ENCODE assay signal across 19 cellular contexts in the genomic region with DNA sequence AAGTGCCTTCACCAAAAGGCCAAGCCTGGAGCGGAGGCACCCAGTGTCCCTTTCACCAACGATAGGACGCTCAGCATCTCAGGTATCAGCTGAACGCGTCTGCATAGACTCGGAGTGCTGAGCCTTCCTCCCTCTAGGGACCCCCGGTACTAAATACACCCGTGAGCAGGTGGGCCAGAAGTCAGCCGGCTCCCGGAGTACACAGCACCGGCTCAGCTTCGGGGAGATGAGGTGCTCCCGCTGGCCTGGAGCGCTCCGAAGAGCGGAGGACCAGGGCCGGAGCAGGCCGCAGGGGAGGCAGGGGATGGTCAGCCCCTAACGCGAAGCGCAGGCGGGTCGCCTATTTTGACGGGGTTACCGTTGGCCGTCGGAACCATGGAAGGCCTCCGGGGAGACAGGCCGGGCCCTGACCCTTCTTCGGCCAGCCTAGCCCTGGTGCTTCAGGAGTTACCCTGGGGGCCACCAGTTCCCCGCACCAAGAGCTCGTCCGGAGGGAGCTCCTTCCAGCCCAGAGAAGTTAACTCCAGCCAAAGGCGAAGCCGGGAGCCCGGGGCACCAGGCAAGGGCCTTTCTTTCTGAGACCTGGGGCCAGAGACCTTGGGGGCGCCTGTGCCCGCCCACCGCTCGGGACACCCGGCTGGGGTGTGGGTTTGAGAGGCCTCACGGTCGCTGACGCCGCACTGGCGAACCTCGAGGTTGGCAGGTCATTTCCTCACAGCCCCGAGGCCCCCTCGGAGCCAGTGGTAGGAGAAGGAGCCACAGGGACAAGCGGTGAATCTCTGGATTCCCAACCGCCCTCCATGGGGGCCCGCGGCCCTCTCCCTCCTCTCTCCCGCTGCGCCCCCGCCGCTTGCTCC. TPM values are rescaled to one million over a fixed set of nuclear protein-coding genes. Genes with fewer than 3 reads are reported as not detected.
DNase-seq lines count a peak whose midpoint lies in the region; ATAC-seq and TF ChIP-seq lines count a peak whose summit lies in the region.
"Had no signal": no experiment of that assay in that cellular context is flagged by ENCODE, and none has a peak within 500 bp of the region (broad histone marks: within the 10 kb centered on the region; RNA-seq: fewer than 3 reads in every experiment).

No MANE protein-coding gene starts in this region.

- H3K27me3 ChIP-seq in HUES64 (ENCODE audit: insufficient read depth, low read length) (peaks cover 98% of the 10 kb centered on the region), breast epithelium (peaks cover 6 to 86% of the 10 kb centered on the region in 2 donors), iPS-18a (ENCODE audit: control insufficient read depth, insufficient read depth, low read length) (peaks cover 99% of the 10 kb centered on the region), spleen (replicated peaks in 1 of 7) (peaks cover 0 to 100% (median 90%) of the 10 kb centered on the region in 7 donors)
- H3K27me3 ChIP-seq: ovary had no signal

- DNase-seq in breast epithelium (ENCODE audit: low spot score in 2 of 2) (no peak), spleen (peak; percentile 51), NAMALWA (ENCODE audit: low spot score) (no peak), ecto neural progenitor cell (ENCODE audit: low spot score) (no peak)
- DNase-seq: activated CD8-positive, alpha-beta T cell treated with anti-CD3 and anti-CD28 coated beads for 36 hours; central memory CD4-positive, alpha-beta T cell; DMS 273 treated with DMSO at 0.1 percent for 48 hours; immature natural killer cell; IMR-90; NCI-H2081; NCI-H82; ovary; thyroid gland had no signal

- H3K4me1 ChIP-seq in HUES64 (ENCODE audit: insufficient read depth, low read length) = peaks cover 15% of the 10 kb centered on the region
- peaks cover 3 to 4% of the 10 kb centered on the region in 2 donors for H3K4me1 ChIP-seq in breast epithelium
- H3K4me1 ChIP-seq in iPS-18a (ENCODE audit: control insufficient read depth, low read depth, low read length) = peaks cover 19% of the 10 kb centered on the region
- H3K4me1 ChIP-seq in spleen = peaks cover 16 to 57% (median 36%) of the 10 kb centered on the region in 6 donors

- no peak for TF ChIP-seq CTCF in breast epithelium (IDR thresholded peaks at IDR 0.05)
- no peak for TF ChIP-seq CTCF in spleen (IDR thresholded peaks at IDR 0.05 in 8 of 11, conservative IDR thresholded peaks at IDR 0.05 in 3 of 11)

- H3K36me3 ChIP-seq in HUES64 (ENCODE audit: insufficient read depth, low read length) (no peaks in the 10 kb centered on the region), breast epithelium (no peaks in the 10 kb centered on the region), iPS-18a (ENCODE audit: control insufficient read depth, low read depth, low read length) (no peaks in the 10 kb centered on the region), spleen (no peaks in the 10 kb centered on the region)
- H3K36me3 ChIP-seq: BLaER1, ovary, thyroid gland had no signal

- H3K9ac ChIP-seq in HUES64 (ENCODE audit: low read depth, low read length) = no peak overlapping the region
- no peak overlapping the region for H3K9ac ChIP-seq in iPS-18a (ENCODE audit: low read length)
- H3K9ac ChIP-seq: BLaER1 had no signal

- H3K9me3 ChIP-seq in HUES64 (ENCODE audit: insufficient read depth, low read depth, low read length) (no peaks in the 10 kb centered on the region), breast epithelium (no peaks in the 10 kb centered on the region), iPS-18a (ENCODE audit: control insufficient read depth, low read depth, low read length) (no peaks in the 10 kb centered on the region), spleen (peaks cover 0 to 8% (median 0%) of the 10 kb centered on the region in 8 donors)
- H3K9me3 ChIP-seq: ovary, thyroid gland had no signal

- H3K4me3 ChIP-seq in HUES64 (ENCODE audit: low read length) (peak overlapping the region; percentile 51; the same call in 1 of the 2 replicates), breast epithelium (peak overlapping the region in 2 of 3 donors; percentile 58 to 68), iPS-18a (ENCODE audit: low read length) (peak overlapping the region; percentile 24), spleen (no peak overlapping the region)
- H3K4me3 ChIP-seq: BLaER1, ovary, thyroid gland had no signal

- ATAC-seq in esophagus mucosa = no peak
- ATAC-seq: activated CD8-positive, alpha-beta T cell treated with anti-CD3 and anti-CD28 coated beads for 36 hours had no signal

- intact Hi-C loops in breast epithelium (cut with DNase I; ENCODE audit: low total_unique reads) (no loop called here), spleen (cut with DNase I; ENCODE audit: low total_unique reads) (no loop called here)

- H3K27ac ChIP-seq in HUES64 (ENCODE audit: low read depth, low read length) = no peak overlapping the region
- peak overlapping the region; percentile 77 to 87 for H3K27ac ChIP-seq in breast epithelium
- no peak overlapping the region for H3K27ac ChIP-seq in iPS-18a (ENCODE audit: low read length)
- no peak overlapping the region for H3K27ac ChIP-seq in spleen
- H3K27ac ChIP-seq: BLaER1, ovary, thyroid gland had no signal

- no peak for TF ChIP-seq POLR2A in breast epithelium (IDR thresholded peaks at IDR 0.05)
- no peak for TF ChIP-seq POLR2A in spleen (IDR thresholded peaks at IDR 0.05)

- WGBS in HUES64 = 3% methylated on average over 57 of the region's 57 CpGs
- 4 to 18% (median 7%) methylated on average over 32 to 57 of the region's 57 CpGs for WGBS in spleen, 5 donors

RNA-seq across cellular contexts. Expression of a gene that starts 3.3 kb away (rescaled TPM):
- polyA plus RNA-seq in HUES64 (2013, experiment 1 of 2) = 0.75 TPM
- polyA plus RNA-seq in HUES64 (2013, experiment 2 of 2) = 0.32 TPM
- 1 to 10 TPM in 2 of 3 donors, under 1 TPM in 1; 0.64 to 9.5 (median 2.6) TPM for total RNA-seq in breast epithelium
- not detected for total RNA-seq in spleen
- polyA plus RNA-seq in spleen = under 1 TPM in 1 of 3 donors, not detected in 2; 0.05 TPM
- total RNA-seq in esophagus mucosa = 10.3 TPM
- total RNA-seq: activated CD8-positive, alpha-beta T cell treated with anti-CD3 and anti-CD28 coated beads for 36 hours; frontal cortex; IMR-90; mesenteric fat pad; thyroid gland had no signal
- polyA plus RNA-seq: immature natural killer cell, IMR-90, ovary had no signal

Comparison
In these comparisons a context has a peak if more than half of its experiments do, and no peak if none do; other contexts are left out.
1. H3K27ac ChIP-seq: peak in breast epithelium (2 of 2); none in HUES64 (single experiment), iPS-18a (single experiment) and spleen (0 of 8).
2. H3K4me3 ChIP-seq: peak in HUES64 (single experiment), breast epithelium (2 of 3) and iPS-18a (single experiment); none in spleen (0 of 8).